8 cellular contexts compared by ENCODE assay signal in the genomic region with DNA sequence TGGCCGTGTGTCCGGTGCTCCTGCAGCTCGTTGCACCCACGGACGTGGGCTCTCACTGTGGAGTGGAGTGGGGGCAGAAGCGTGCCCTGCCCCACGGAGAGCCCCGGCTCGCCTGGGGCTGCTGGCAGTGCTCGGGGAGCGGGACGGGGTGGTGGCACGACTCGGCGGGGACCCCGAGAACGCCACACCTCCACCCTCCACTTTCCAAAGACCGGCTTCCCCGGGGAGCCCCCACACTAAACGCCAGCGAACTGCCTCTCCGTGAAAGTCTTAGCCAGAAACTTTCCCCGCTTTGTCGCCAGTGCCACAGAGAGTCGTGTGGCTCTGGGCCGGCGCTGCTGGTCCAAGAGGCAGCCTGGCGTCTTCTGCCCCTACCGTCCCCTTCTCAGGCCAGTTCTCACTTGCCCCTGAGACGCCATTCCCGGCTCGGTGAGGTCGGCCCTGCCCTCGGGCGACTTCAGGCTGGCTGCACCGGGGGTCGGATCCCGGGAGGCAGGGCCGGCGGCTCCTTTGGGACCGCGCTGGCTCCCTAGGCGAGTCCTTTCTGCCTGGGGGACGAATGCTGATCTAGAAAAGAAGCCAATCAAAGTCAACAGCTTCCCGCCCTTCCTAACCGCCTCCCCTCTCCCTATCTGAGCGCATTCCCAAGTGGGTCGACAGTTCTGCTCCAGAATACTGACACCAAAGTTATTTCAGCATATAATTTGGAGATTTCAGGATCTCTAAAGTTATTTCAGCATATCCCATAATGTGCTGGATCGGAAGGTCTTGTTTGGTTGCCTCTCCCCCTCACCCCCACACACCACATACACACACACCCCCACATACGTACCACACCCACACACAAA. TPM values are rescaled to one million over a fixed set of nuclear protein-coding genes. Genes with fewer than 3 reads are reported as not detected.
DNase-seq lines count a peak whose midpoint lies in the region; ATAC-seq and TF ChIP-seq lines count a peak whose summit lies in the region.

No MANE protein-coding gene starts in this region.

- H3K9me3 Mint-ChIP-seq in activated naive CD4-positive, alpha-beta T cell treated with anti-CD3 and anti-CD28 coated beads, Interleukin-2, amount 50 U/mL, for 24 hours, result no peaks in the 10 kb centered on the region
- H3K9me3 Mint-ChIP-seq in osteocyte (ENCODE audit: unreplicated experiment), result peaks cover 14% of the 10 kb centered on the region

- peaks cover 2% of the 10 kb centered on the region for H3K27me3 Mint-ChIP-seq in activated naive CD4-positive, alpha-beta T cell treated with anti-CD3 and anti-CD28 coated beads, Interleukin-2, amount 50 U/mL, for 24 hours
- H3K27me3 Mint-ChIP-seq in osteocyte (ENCODE audit: unreplicated experiment), result no peaks in the 10 kb centered on the region

- peaks cover 24% of the 10 kb centered on the region for H3K4me1 ChIP-seq in PC-9 (replicated peaks; ENCODE audit: insufficient read depth)
- H3K4me1 ChIP-seq in cardiac muscle cell (ENCODE audit: low read depth), result peaks cover 48% of the 10 kb centered on the region

- H3F3A ChIP-seq in PC-9 (ENCODE audit: insufficient read depth, low read depth), result peaks cover 13% of the 10 kb centered on the region

- no peak for TF ChIP-seq CTCF in PC-9 (conservative IDR thresholded peaks at IDR 0.05)
- TF ChIP-seq CTCF in cardiac muscle cell (IDR thresholded peaks at IDR 0.05; ENCODE audit: low read depth, low read length), result no peak
- TF ChIP-seq CTCF in osteocyte (IDR thresholded peaks at IDR 0.05), result no peak

- CTCF ChIA-PET in PC-9 (lab: Charles Lee), result no interaction called here

- H3K4me2 ChIP-seq in PC-9, result peak overlapping the region; percentile 96

- peak overlapping the region; percentile 99 for H3K4me3 ChIP-seq in PC-9
- peak overlapping the region; percentile 49 for H3K4me3 ChIP-seq in cardiac muscle cell

- peak; percentile 21 for DNase-seq in COR-L47 (lab: John Stamatoyannopoulos, UW)
- peak in 1 of 2 experiments; percentile 42 for DNase-seq in PC-9
- peak; percentile 30 to 52 for DNase-seq in cardiac muscle cell (ENCODE audit: low read depth in 1 of 2, low spot score in 1 of 2)
- DNase-seq in osteocyte (ENCODE audit: extremely low spot score, unreplicated experiment), result no peak
- DNase-seq in NCI-H1436 (lab: John Stamatoyannopoulos, UW), result no peak

- no TSS peak for BruUV-seq in PC-9 (replicated peaks; lab: Mats Ljungman, UMichigan)

- intact Hi-C loops in PC-9 (cut with micrococcal nuclease; ENCODE audit: unreplicated experiment), result loop anchor here (2.0 to 10.0 kb wide), 3 partner anchors 54 to 224 kb away; no protein-coding TSS in a partner anchor

- no peaks in the 10 kb centered on the region for H3K36me3 Mint-ChIP-seq in activated naive CD4-positive, alpha-beta T cell treated with anti-CD3 and anti-CD28 coated beads, Interleukin-2, amount 50 U/mL, for 24 hours
- peaks cover 2% of the 10 kb centered on the region for H3K36me3 Mint-ChIP-seq in osteocyte (ENCODE audit: unreplicated experiment)

- no peaks in the 10 kb centered on the region for H3K9me2 ChIP-seq in PC-9 (ENCODE audit: insufficient read depth)

- peak overlapping the region; percentile 99 for H2AFZ ChIP-seq in PC-9

- H3K27ac ChIP-seq in PC-9, result no peak overlapping the region
- peak overlapping the region; percentile 79 for H3K27ac ChIP-seq in cardiac muscle cell

- no peaks in the 10 kb centered on the region for H4K20me1 ChIP-seq in PC-9 (ENCODE audit: insufficient read depth)

- peaks cover 52% of the 10 kb centered on the region for H3K4me1 Mint-ChIP-seq in activated naive CD4-positive, alpha-beta T cell treated with anti-CD3 and anti-CD28 coated beads, Interleukin-2, amount 50 U/mL, for 24 hours
- peaks cover 34% of the 10 kb centered on the region for H3K4me1 Mint-ChIP-seq in osteocyte (ENCODE audit: unreplicated experiment)

- peak; percentile 41 for ATAC-seq in GM19372 (IDR thresholded peaks at IDR 0.05; ENCODE audit: low read depth, unreplicated experiment)
- ATAC-seq in HG03439 (IDR thresholded peaks at IDR 0.05; ENCODE audit: unreplicated experiment), result peak; percentile 44

- H3K27ac Mint-ChIP-seq in activated naive CD4-positive, alpha-beta T cell treated with anti-CD3 and anti-CD28 coated beads, Interleukin-2, amount 50 U/mL, for 24 hours, result peak overlapping the region; percentile 85
- H3K27ac Mint-ChIP-seq in osteocyte (ENCODE audit: unreplicated experiment), result peak overlapping the region; percentile 67

- H3K27me3 ChIP-seq in PC-9 (ENCODE audit: insufficient read depth, low read depth) (no peaks in the 10 kb centered on the region), cardiac muscle cell (no peaks in the 10 kb centered on the region)

- no peaks in the 10 kb centered on the region for H3K9me3 ChIP-seq in PC-9 (ENCODE audit: insufficient read depth, low read depth)
- no peaks in the 10 kb centered on the region for H3K9me3 ChIP-seq in cardiac muscle cell (ENCODE audit: low read depth)

- no peaks in the 10 kb centered on the region for H3K79me2 ChIP-seq in PC-9 (ENCODE audit: low read depth)

- peak overlapping the region; percentile 89 for H3K4me3 Mint-ChIP-seq in activated naive CD4-positive, alpha-beta T cell treated with anti-CD3 and anti-CD28 coated beads, Interleukin-2, amount 50 U/mL, for 24 hours
- H3K4me3 Mint-ChIP-seq in osteocyte (ENCODE audit: unreplicated experiment), result peak overlapping the region; percentile 91

- no peaks in the 10 kb centered on the region for H3K36me3 ChIP-seq in PC-9 (ENCODE audit: low read depth)
- H3K36me3 ChIP-seq in cardiac muscle cell, result no peaks in the 10 kb centered on the region

- POLR2A ChIA-PET in PC-9 (lab: Charles Lee; ENCODE audit: unreplicated experiment), result no interaction called here

RNA-seq across cellular contexts. Expression of a gene that starts 2.6 kb away (rescaled TPM):
- total RNA-seq in PC-9 (2021), result 0.90 and 2.5 TPM in 2 replicates
- 1.7 and 2.5 TPM in 2 replicates for total RNA-seq in cardiac muscle cell
- 4.9 and 6.1 TPM in 2 replicates for polyA plus RNA-seq in cardiac muscle cell
- total RNA-seq in osteocyte, result 0.81 and 0.99 TPM in 2 replicates

Comparison
In these comparisons a context has a peak if more than half of its experiments do, and no peak if none do; other contexts are left out.
1. DNase-seq: peak in COR-L47 (single experiment) and cardiac muscle cell (2 of 2); none in osteocyte (single experiment) and NCI-H1436 (single experiment).